In genomic region chr9:131676431-131676972, GRCh38 we compare ENCODE assay signal across 8 cellular contexts.
DNase-seq lines count a peak whose midpoint lies in the region; ATAC-seq and TF ChIP-seq lines count a peak whose summit lies in the region.

No MANE protein-coding gene starts in this region.

- H3K4me1 ChIP-seq in mucosa of descending colon (ENCODE audit: low read depth): peaks cover 34% of the 10 kb centered on the region

- no peak for TF ChIP-seq CTCF in CD4-positive, alpha-beta T cell (IDR thresholded peaks at IDR 0.05)
- TF ChIP-seq CTCF in mucosa of descending colon (IDR thresholded peaks at IDR 0.05): no peak

- H3K36me3 Mint-ChIP-seq in CD4-positive, alpha-beta T cell (ENCODE audit: low read depth): no peaks in the 10 kb centered on the region
- no peaks in the 10 kb centered on the region for H3K36me3 Mint-ChIP-seq in activated naive CD8-positive, alpha-beta T cell treated with anti-CD3 and anti-CD28 coated beads, Interleukin-2, amount 50 U/mL, for 24 hours (ENCODE audit: low read depth)

- H3K36me3 ChIP-seq in mucosa of descending colon (ENCODE audit: low read depth): no peaks in the 10 kb centered on the region

- CTCF ChIA-PET in CD4-positive, alpha-beta T cell (lab: Charles Lee): interaction anchor here (1.1 to 3.0 kb wide), 3 partner anchors 7 to 85 kb away, joined by 3 to 12 read pairs (median 4); no protein-coding TSS in a partner anchor

- peak overlapping the region; percentile 74 for H3K27ac ChIP-seq in CD4-positive, alpha-beta T cell (ENCODE audit: low read depth, low read length)

- peak; percentile 47 for ATAC-seq in CD4-positive, alpha-beta T cell (ENCODE audit: poor library complexity)
- ATAC-seq in HG03354 (IDR thresholded peaks at IDR 0.05; ENCODE audit: poor library complexity, severe bottlenecking, unreplicated experiment) (peak; percentile 38), mucosa of descending colon (peak; percentile 36), HG03521 (IDR thresholded peaks at IDR 0.05; ENCODE audit: unreplicated experiment) (no peak), sciatic nerve (no peak), esophagus mucosa (no peak)
- ATAC-seq in activated naive CD8-positive, alpha-beta T cell treated with anti-CD3 and anti-CD28 coated beads, Interleukin-2, amount 50 U/mL, for 24 hours: no peak

- no peak overlapping the region for H3K4me3 ChIP-seq in mucosa of descending colon

- peak overlapping the region; percentile 71 for H3K4me3 Mint-ChIP-seq in CD4-positive, alpha-beta T cell
- H3K4me3 Mint-ChIP-seq in activated naive CD8-positive, alpha-beta T cell treated with anti-CD3 and anti-CD28 coated beads, Interleukin-2, amount 50 U/mL, for 24 hours: peak overlapping the region; percentile 51

- no peaks in the 10 kb centered on the region for H3K9me3 Mint-ChIP-seq in CD4-positive, alpha-beta T cell
- H3K9me3 Mint-ChIP-seq in activated naive CD8-positive, alpha-beta T cell treated with anti-CD3 and anti-CD28 coated beads, Interleukin-2, amount 50 U/mL, for 24 hours: no peaks in the 10 kb centered on the region

- peaks cover 92% of the 10 kb centered on the region for H3K4me1 Mint-ChIP-seq in CD4-positive, alpha-beta T cell (ENCODE audit: low read depth)
- H3K4me1 Mint-ChIP-seq in activated naive CD8-positive, alpha-beta T cell treated with anti-CD3 and anti-CD28 coated beads, Interleukin-2, amount 50 U/mL, for 24 hours: peaks cover 93% of the 10 kb centered on the region

- no peaks in the 10 kb centered on the region for H3K27me3 Mint-ChIP-seq in CD4-positive, alpha-beta T cell
- H3K27me3 Mint-ChIP-seq in activated naive CD8-positive, alpha-beta T cell treated with anti-CD3 and anti-CD28 coated beads, Interleukin-2, amount 50 U/mL, for 24 hours: no peaks in the 10 kb centered on the region

- POLR2A ChIA-PET in CD4-positive, alpha-beta T cell (lab: Charles Lee): interaction anchor here (0.6 to 5.8 kb wide), 15 partner anchors 9 to 565 kb away, joined by 3 to 58 read pairs (median 5); no protein-coding TSS in a partner anchor

- no peaks in the 10 kb centered on the region for H3K27me3 ChIP-seq in CD4-positive, alpha-beta T cell (ENCODE audit: control insufficient read depth, insufficient read depth, low read length)

- H3K27ac Mint-ChIP-seq in CD4-positive, alpha-beta T cell: peak overlapping the region; percentile 96
- peak overlapping the region; percentile 83 for H3K27ac Mint-ChIP-seq in activated naive CD8-positive, alpha-beta T cell treated with anti-CD3 and anti-CD28 coated beads, Interleukin-2, amount 50 U/mL, for 24 hours

- intact Hi-C loops in CD4-positive, alpha-beta T cell (cut with DNase I, micrococcal nuclease): loop anchor here (2.0 to 5.0 kb wide), 5 partner anchors 14 to 84 kb away; no protein-coding TSS in a partner anchor
- intact Hi-C loops in mucosa of descending colon (cut with DNase I, micrococcal nuclease): loop anchor here in 1 of 2 donors (10.0 kb wide), 1 partner anchor 58 kb away; no protein-coding TSS in a partner anchor
- intact Hi-C loops in sciatic nerve (cut with DNase I): no loop called here

- DNase-seq in CD4-positive, alpha-beta T cell: peak; percentile 46 to 67 (median 52)
- DNase-seq in activated naive CD8-positive, alpha-beta T cell treated with anti-CD3 and anti-CD28 coated beads, Interleukin-2, amount 50 U/mL, for 24 hours: peak; percentile 22
- no peak for DNase-seq in mucosa of descending colon
- DNase-seq in SHP77 (lab: John Stamatoyannopoulos, UW): no peak
- no peak for DNase-seq in sciatic nerve (ENCODE audit: low spot score)

- H3K9me3 ChIP-seq in CD4-positive, alpha-beta T cell (ENCODE audit: control insufficient read depth, low read length): no peaks in the 10 kb centered on the region
- no peaks in the 10 kb centered on the region for H3K9me3 ChIP-seq in mucosa of descending colon

Comparison
In these comparisons a context has a peak if more than half of its experiments do, and no peak if none do; other contexts are left out.
1. ATAC-seq: peak in CD4-positive, alpha-beta T cell (single experiment), HG03354 (single experiment) and mucosa of descending colon (single experiment); none in activated naive CD8-positive, alpha-beta T cell treated with anti-CD3 and anti-CD28 coated beads, Interleukin-2, amount 50 U/mL, for 24 hours (single experiment), HG03521 (single experiment), sciatic nerve (single experiment) and esophagus mucosa (single experiment).
2. DNase-seq: peak in CD4-positive, alpha-beta T cell (10 of 10) and activated naive CD8-positive, alpha-beta T cell treated with anti-CD3 and anti-CD28 coated beads, Interleukin-2, amount 50 U/mL, for 24 hours (single experiment); none in mucosa of descending colon (0 of 3), SHP77 (0 of 2) and sciatic nerve (single experiment).